In genomic region chrX:24294619-24295018, GRCh38 we compare ENCODE assay signal across 9 cellular contexts. TPM values are rescaled to one million over a fixed set of nuclear protein-coding genes. Genes with fewer than 3 reads are reported as not detected.
A peak's percentile ranks its signal among the peaks of the same experiment; 100 is the strongest.
DNase-seq lines count a peak whose midpoint lies in the region; ATAC-seq and TF ChIP-seq lines count a peak whose summit lies in the region.
"Had no signal": no experiment of that assay in that cellular context is flagged by ENCODE, and none has a peak within 500 bp of the region (broad histone marks: within the 10 kb centered on the region; RNA-seq: fewer than 3 reads in every experiment).

No MANE protein-coding gene starts in this region.

- H3K4me1 Mint-ChIP-seq in activated naive CD4-positive, alpha-beta T cell treated with anti-CD3 and anti-CD28 coated beads for 36 hours (ENCODE audit: low read depth), result no peaks in the 10 kb centered on the region
- no peaks in the 10 kb centered on the region for H3K4me1 Mint-ChIP-seq in CD14-positive monocyte

- intact Hi-C loops in activated naive CD4-positive, alpha-beta T cell treated with anti-CD3 and anti-CD28 coated beads for 36 hours (cut with micrococcal nuclease), result loop anchor here (2.0 kb wide), 1 partner anchor 36 kb away; no protein-coding TSS in a partner anchor
- intact Hi-C loops in CD14-positive monocyte (cut with micrococcal nuclease), result no loop called here

- H3K4me3 ChIP-seq in H7 (ENCODE audit: insufficient read depth, low read depth, low read length), result no peak overlapping the region

- H3K27me3 Mint-ChIP-seq in activated naive CD4-positive, alpha-beta T cell treated with anti-CD3 and anti-CD28 coated beads for 36 hours (ENCODE audit: low read depth), result no peaks in the 10 kb centered on the region
- H3K27me3 Mint-ChIP-seq in CD14-positive monocyte (ENCODE audit: low read depth in 3 of 3), result peaks cover 0 to 29% (median 0%) of the 10 kb centered on the region in 3 donors

- CTCF ChIA-PET in activated naive CD4-positive, alpha-beta T cell treated with anti-CD3 and anti-CD28 coated beads for 36 hours (lab: Charles Lee), result no interaction called here

- H3K27me3 ChIP-seq in H7 (ENCODE audit: control insufficient read depth, insufficient read depth, low read length), result no peaks in the 10 kb centered on the region

- DNase-seq in ELR (ENCODE audit: low read depth) (peak; percentile 61), LHCN-M2 (ENCODE audit: low read depth) (peak; percentile 15), myocyte (ENCODE audit: low read depth) (peak; percentile 4), kidney glomerular epithelial cell (lab: John Stamatoyannopoulos, UW) (no peak), CD14-positive monocyte (ENCODE audit: low spot score) (no peak), H7 (no peak)
- DNase-seq in activated naive CD4-positive, alpha-beta T cell treated with anti-CD3 and anti-CD28 coated beads for 36 hours, result peak; percentile 67
- DNase-seq: NCI-H187 had no signal

- no peak for ATAC-seq in GM21526 (IDR thresholded peaks at IDR 0.05; ENCODE audit: low FRiP score, unreplicated experiment)

- H3K36me3 ChIP-seq in H7 (replicated peaks; ENCODE audit: control insufficient read depth, insufficient read depth, low read length), result no peaks in the 10 kb centered on the region

- no peaks in the 10 kb centered on the region for H3K36me3 Mint-ChIP-seq in activated naive CD4-positive, alpha-beta T cell treated with anti-CD3 and anti-CD28 coated beads for 36 hours (ENCODE audit: low read depth)
- no peaks in the 10 kb centered on the region for H3K36me3 Mint-ChIP-seq in CD14-positive monocyte

- no peaks in the 10 kb centered on the region for H3K9me3 Mint-ChIP-seq in activated naive CD4-positive, alpha-beta T cell treated with anti-CD3 and anti-CD28 coated beads for 36 hours
- H3K9me3 Mint-ChIP-seq in CD14-positive monocyte, result peaks cover 0 to 2% (median 0%) of the 10 kb centered on the region in 7 donors

- no peak overlapping the region for H3K27ac Mint-ChIP-seq in activated naive CD4-positive, alpha-beta T cell treated with anti-CD3 and anti-CD28 coated beads for 36 hours
- no peak overlapping the region for H3K27ac Mint-ChIP-seq in CD14-positive monocyte

- no peak overlapping the region for H3K4me3 Mint-ChIP-seq in activated naive CD4-positive, alpha-beta T cell treated with anti-CD3 and anti-CD28 coated beads for 36 hours
- H3K4me3 Mint-ChIP-seq in CD14-positive monocyte, result no peak overlapping the region

- TF ChIP-seq CTCF in CD14-positive monocyte (IDR thresholded peaks at IDR 0.05), result no peak

RNA-seq across cellular contexts. Expression of gene SUPT20HL2, which starts 19.2 kb away (rescaled TPM):
- total RNA-seq in LHCN-M2 (2014; rRNA removed), result not detected in 2 replicates
- not detected for polyA plus RNA-seq in LHCN-M2 (2012)
- total RNA-seq in activated naive CD4-positive, alpha-beta T cell treated with anti-CD3 and anti-CD28 coated beads for 36 hours, result not detected
- not detected in 2 replicates for total RNA-seq in myocyte
- polyA plus RNA-seq in myocyte (2012), result not detected
- not detected for polyA plus RNA-seq in CD14-positive monocyte
- 0.14 TPM in 1 of 2 replicates, not detected in the other for total RNA-seq in H7 (2014; rRNA removed; shearing (Covaris generic))

Comparison
In these comparisons a context has a peak if more than half of its experiments do, and no peak if none do; other contexts are left out.
1. DNase-seq: peak in ELR (single experiment), LHCN-M2 (single experiment), activated naive CD4-positive, alpha-beta T cell treated with anti-CD3 and anti-CD28 coated beads for 36 hours (single experiment) and myocyte (single experiment); none in kidney glomerular epithelial cell (single experiment), CD14-positive monocyte (single experiment) and H7 (single experiment).